18 cellular contexts compared by ENCODE assay signal in genomic region chr20:31576751-31577150, GRCh38. TPM values are rescaled to one million over a fixed set of nuclear protein-coding genes. Genes with fewer than 3 reads are reported as not detected.
DNase-seq lines count a peak whose midpoint lies in the region; ATAC-seq and TF ChIP-seq lines count a peak whose summit lies in the region.
"Had no signal": no experiment of that assay in that cellular context is flagged by ENCODE, and none has a peak within 500 bp of the region (broad histone marks: within the 10 kb centered on the region; RNA-seq: fewer than 3 reads in every experiment).

No MANE protein-coding gene starts in this region.

- ATAC-seq in HCT116: no peak
- ATAC-seq: PC-3 had no signal

- no peak overlapping the region for H2AFZ ChIP-seq in HCT116 (ENCODE audit: low read depth, low read length, poor library complexity, severe bottlenecking)
- no peak overlapping the region for H2AFZ ChIP-seq in neural progenitor cell (replicated peaks)

- TF ChIP-seq RAD21 in HCT116 (IDR thresholded peaks at IDR 0.05; ENCODE audit: low read depth): no peak

- WGBS in endodermal cell (ENCODE audit: insufficient coverage in 1 of 2, insufficient read length in 1 of 2), 2 experiments: 96% methylated on average over 2 of the region's 2 CpGs; no CpG with 5 or more reads in 1 of the 2 experiments
- 81 to 89% methylated on average over 2 of the region's 2 CpGs for WGBS in tibial nerve, 2 donors

- no TSS peak for BruUV-seq in Calu3 (replicated peaks; lab: Mats Ljungman, UMichigan)
- BruUV-seq in HCT116 (replicated peaks; lab: Mats Ljungman, UMichigan): no TSS peak

- peaks cover 38% of the 10 kb centered on the region for H3F3A ChIP-seq in neural progenitor cell (ENCODE audit: low read depth)

- H3K36me3 Mint-ChIP-seq in Calu3 (ENCODE audit: insufficient read depth, unreplicated experiment) (peaks cover 38% of the 10 kb centered on the region), endodermal cell (ENCODE audit: low read depth) (peaks cover 17% of the 10 kb centered on the region), neural progenitor cell (peaks cover 9% of the 10 kb centered on the region)

- H3K9ac ChIP-seq in HCT116 (ENCODE audit: low read length) (no peak overlapping the region), endodermal cell (ENCODE audit: extremely low read depth, low read length, poor library complexity, severe bottlenecking) (no peak overlapping the region), neural progenitor cell (no peak overlapping the region)

- H3K9me3 Mint-ChIP-seq in Calu3 (ENCODE audit: low read depth, unreplicated experiment) (no peaks in the 10 kb centered on the region), endodermal cell (peaks cover 4% of the 10 kb centered on the region), neural progenitor cell (peaks cover 2% of the 10 kb centered on the region)

- TF ChIP-seq POLR2A in HCT116 (IDR thresholded peaks at IDR 0.05; ENCODE audit: borderline replicate concordance, extremely low read depth, insufficient read depth, insufficient read length) (no peak), tibial nerve (IDR thresholded peaks at IDR 0.05) (no peak)

- H3K36me3 ChIP-seq in HCT116 (ENCODE audit: control insufficient read depth in 1 of 2, insufficient read depth in 2 of 2, low read length in 2 of 2) (no peaks in the 10 kb centered on the region), endodermal cell (ENCODE audit: control insufficient read depth, insufficient read depth, low read length) (no peaks in the 10 kb centered on the region), neural progenitor cell (no peaks in the 10 kb centered on the region), tibial nerve (peaks cover 0 to 5% (median 0%) of the 10 kb centered on the region in 3 donors)
- H3K36me3 ChIP-seq: MG63 had no signal

- H4K20me1 ChIP-seq in HCT116 (ENCODE audit: insufficient read depth): no peaks in the 10 kb centered on the region
- no peaks in the 10 kb centered on the region for H4K20me1 ChIP-seq in neural progenitor cell (ENCODE audit: low read depth)

- H3K4me1 ChIP-seq in HCT116 (ENCODE audit: control insufficient read depth in 1 of 2, insufficient read depth in 2 of 2, low read length in 2 of 2): peaks cover 36 to 46% of the 10 kb centered on the region in 2 experiments
- H3K4me1 ChIP-seq in endodermal cell (ENCODE audit: control insufficient read depth, insufficient read depth, low read length): peaks cover 3% of the 10 kb centered on the region
- H3K4me1 ChIP-seq in neural progenitor cell: peaks cover 20% of the 10 kb centered on the region
- peaks cover 0 to 20% (median 18%) of the 10 kb centered on the region in 4 donors for H3K4me1 ChIP-seq in tibial nerve

- H3K79me2 ChIP-seq in HCT116 (ENCODE audit: insufficient read depth, low read length) (0 out of 2 replicates have a peak, but pooled peaks cover 7% of the 10 kb centered on the region), neural progenitor cell (ENCODE audit: low read depth) (no peaks in the 10 kb centered on the region)

- DNase-seq in Calu3 (no peak), HCT116 (ENCODE audit: low read depth, low spot score) (no peak), endodermal cell (no peak), neural progenitor cell (ENCODE audit: low spot score) (no peak), HuH-7.5 (ENCODE audit: low spot score) (no peak), T-helper 2 cell (no peak), tibial nerve (ENCODE audit: low spot score in 2 of 2) (no peak)
- no peak for DNase-seq in stimulated activated CD4-positive, alpha-beta T cell treated with anti-CD3 and anti-CD28 coated beads, Interleukin-4, amount 100 ng/mL, for 1 hour
- DNase-seq: GF-D8, GOT3, Kasumi-1, MG63, NCI-H1048, NCI-H1436 treated with DMSO at 0.1 percent for 48 hours, NCI-H2081 treated with DMSO at 0.1 percent for 48 hours, PC-3, T-helper 1 cell had no signal

- no peak for TF ChIP-seq CTCF in Calu3 (IDR thresholded peaks at IDR 0.05; ENCODE audit: unreplicated experiment)
- no peak for TF ChIP-seq CTCF in HCT116 (IDR thresholded peaks at IDR 0.05 in 2 of 3, conservative IDR thresholded peaks at IDR 0.05 in 1 of 3; ENCODE audit: borderline replicate concordance in 1 of 3, insufficient read depth in 1 of 3, low read depth in 2 of 3, low read length in 2 of 3)
- TF ChIP-seq CTCF in endodermal cell (conservative IDR thresholded peaks at IDR 0.05): no peak
- TF ChIP-seq CTCF in neural progenitor cell (IDR thresholded peaks at IDR 0.05): no peak
- TF ChIP-seq CTCF in tibial nerve (IDR thresholded peaks at IDR 0.05): no peak

- no peak overlapping the region for H3K4me2 ChIP-seq in HCT116 (ENCODE audit: low read length)
- H3K4me2 ChIP-seq in neural progenitor cell: no peak overlapping the region

- no peak overlapping the region for H3K4me3 Mint-ChIP-seq in Calu3 (ENCODE audit: low read depth, unreplicated experiment)
- no peak overlapping the region for H3K4me3 Mint-ChIP-seq in endodermal cell
- H3K4me3 Mint-ChIP-seq in neural progenitor cell: no peak overlapping the region
- H3K4me3 Mint-ChIP-seq: B cell had no signal

- no peak overlapping the region for H3K4me3 ChIP-seq in HCT116 (replicated peaks in 1 of 2; ENCODE audit: low read depth in 1 of 2, low read length in 2 of 2)
- H3K4me3 ChIP-seq in endodermal cell (ENCODE audit: low read length): no peak overlapping the region
- no peak overlapping the region for H3K4me3 ChIP-seq in neural progenitor cell
- H3K4me3 ChIP-seq in tibial nerve: no peak overlapping the region
- H3K4me3 ChIP-seq: MG63 had no signal

- H3K27me3 ChIP-seq in HCT116 (ENCODE audit: insufficient read depth, low read length): no peaks in the 10 kb centered on the region
- no peaks in the 10 kb centered on the region for H3K27me3 ChIP-seq in endodermal cell (ENCODE audit: control insufficient read depth, insufficient read depth, low read length, poor library complexity, severe bottlenecking)
- H3K27me3 ChIP-seq in neural progenitor cell: no peaks in the 10 kb centered on the region
- no peaks in the 10 kb centered on the region for H3K27me3 ChIP-seq in tibial nerve
- H3K27me3 ChIP-seq: MG63 had no signal

- H3K9me2 ChIP-seq in HCT116 (ENCODE audit: insufficient read depth): no peaks in the 10 kb centered on the region

- no peaks in the 10 kb centered on the region for H3K9me3 ChIP-seq in HCT116 (ENCODE audit: control insufficient read depth in 1 of 2, insufficient read depth in 1 of 2, low read depth in 1 of 2, low read length in 2 of 2)
- H3K9me3 ChIP-seq in endodermal cell (ENCODE audit: control insufficient read depth, low read length): no peaks in the 10 kb centered on the region
- H3K9me3 ChIP-seq in neural progenitor cell (ENCODE audit: low read depth): no peaks in the 10 kb centered on the region
- H3K9me3 ChIP-seq in tibial nerve: no peaks in the 10 kb centered on the region

- H3K27ac Mint-ChIP-seq in Calu3 (ENCODE audit: unreplicated experiment) (peak overlapping the region; percentile 57), endodermal cell (peak overlapping the region; percentile 86), neural progenitor cell (peak overlapping the region; percentile 85)
- H3K27ac Mint-ChIP-seq: B cell had no signal

- intact Hi-C loops in Calu3 (cut with micrococcal nuclease; ENCODE audit: unreplicated experiment) (no loop called here), HCT116 (cut with micrococcal nuclease) (no loop called here)

- POLR2A ChIA-PET in HCT116 (lab: Charles Lee): interaction anchor here (1.5 to 28.6 kb wide), 3 partner anchors 10 to 28 kb away, joined by 4 to 1106 read pairs (median 30); partner anchors contain the start of gene ID1

- H3K27me3 Mint-ChIP-seq in Calu3 (ENCODE audit: unreplicated experiment) (no peaks in the 10 kb centered on the region), endodermal cell (ENCODE audit: insufficient read depth) (no peaks in the 10 kb centered on the region), neural progenitor cell (ENCODE audit: insufficient read depth, low read depth) (peaks cover 7% of the 10 kb centered on the region)

- peaks cover 23% of the 10 kb centered on the region for H3K4me1 Mint-ChIP-seq in Calu3 (ENCODE audit: low read depth, unreplicated experiment)
- peaks cover 52% of the 10 kb centered on the region for H3K4me1 Mint-ChIP-seq in endodermal cell
- H3K4me1 Mint-ChIP-seq in neural progenitor cell: peaks cover 48% of the 10 kb centered on the region

- RAD21 ChIA-PET in HCT116 (lab: Charles Lee; ENCODE audit: low non-redundant PET in 1 of 2, low total read pairs in 2 of 2, uncharacterized antibody in 2 of 2, unreplicated experiment in 2 of 2): no interaction called here

- H3K27ac ChIP-seq in HCT116 (ENCODE audit: low read depth, low read length) (peak overlapping the region; percentile 20; the same call in 1 of the 2 replicates), endodermal cell (ENCODE audit: low read depth, low read length) (no peak overlapping the region), neural progenitor cell (no peak overlapping the region), tibial nerve (no peak overlapping the region)

- TF ChIP-seq EP300 in tibial nerve (IDR thresholded peaks at IDR 0.05): no peak

- CTCF ChIA-PET in Calu3 (lab: Charles Lee): no interaction called here
- CTCF ChIA-PET in HCT116 (lab: Charles Lee): interaction anchor here (0.6 to 0.7 kb wide), 2 partner anchors 14 to 20 kb away, joined by 3 to 6 read pairs; no protein-coding TSS in a partner anchor

TF ChIP-seq in HCT116, 20 proteins besides CTCF, POLR2A, EP300 and RAD21:
- no peak for TF ChIP-seq YY1 (IDR thresholded peaks at IDR 0.05; ENCODE audit: extremely low read depth, insufficient replicate concordance, low read depth, low read length)
- TF ChIP-seq JUND (IDR thresholded peaks at IDR 0.05): no peak
- no peak for TF ChIP-seq EGR1 (IDR thresholded peaks at IDR 0.05; ENCODE audit: low read depth)
- TF ChIP-seq ELF1 (IDR thresholded peaks at IDR 0.05; ENCODE audit: borderline replicate concordance, low read depth): no peak
- no peak for TF ChIP-seq SIN3A (IDR thresholded peaks at IDR 0.05; ENCODE audit: low read depth)

RNA-seq across cellular contexts. Expression of gene ID1, which starts 28.3 kb away (rescaled TPM):
- 347 and 431 TPM in 2 replicates for total RNA-seq in Calu3 (2022)
- total RNA-seq in HCT116 (2021; ENCODE audit: unreplicated experiment): 811 TPM
- polyA plus RNA-seq in HCT116 (2012): 603 and 619 TPM in 2 replicates
- total RNA-seq in endodermal cell: 100 to 1,000 TPM; 380 to 447 TPM
- polyA plus RNA-seq in endodermal cell (2013, experiment 1 of 2): 223 TPM
- polyA plus RNA-seq in endodermal cell (2013, experiment 2 of 2): 194 TPM
- 80.8 and 133 TPM in 2 replicates for total RNA-seq in neural progenitor cell (ENCODE audit: low replicate concordance)
- 100 to 1,000 TPM; 524 to 962 (median 571) TPM for total RNA-seq in tibial nerve
